Comparison of ENCODE assay signal across 8 cellular contexts in genomic region chr6:42781811-42782688, GRCh38. TPM values are rescaled to one million over a fixed set of nuclear protein-coding genes. Genes with fewer than 3 reads are reported as not detected.
DNase-seq lines count a peak whose midpoint lies in the region; ATAC-seq and TF ChIP-seq lines count a peak whose summit lies in the region.

Gene BICRAL (plus strand): TSS chr6:42782052. CDS start chr6:42822023, 39,971 bp downstream.

- H3F3A ChIP-seq in GM23338 (replicated peaks; ENCODE audit: low read depth) = 0 out of 2 replicates have a peak, but pooled peaks cover 4% of the 10 kb centered on the region

- H3K4me3 ChIP-seq in GM23338 = peak within 1 kb of the TSS; percentile 68

- no peaks in the 10 kb centered on the region for H3K36me3 ChIP-seq in GM23338 (ENCODE audit: insufficient read depth)

- peaks cover 39% of the 10 kb centered on the region for H3K79me2 ChIP-seq in GM23338 (replicated peaks; ENCODE audit: insufficient read depth)

- H3K4me1 Mint-ChIP-seq in GM23338 (peaks cover 22% of the 10 kb centered on the region), chondrocyte (ENCODE audit: low read depth) (peaks cover 16% of the 10 kb centered on the region)

- H3K27me3 ChIP-seq in GM23338 (ENCODE audit: insufficient read depth) = no peaks in the 10 kb centered on the region

- DNase-seq in ACHN (peak; percentile 72), GM23338 (ENCODE audit: low spot score) (peak; percentile 71), NCI-H460 (ENCODE audit: extremely low read depth, low read depth) (peak; percentile 39), chondrocyte (ENCODE audit: low spot score) (no peak), kidney tubule cell (ENCODE audit: low spot score) (peak; percentile 77)
- DNase-seq in activated CD4-positive, alpha-beta T cell treated with anti-CD3 and anti-CD28 coated beads for 4 hours = peak; percentile 70 to 75
- peak; percentile 80 for DNase-seq in stimulated activated CD4-positive, alpha-beta T cell treated with anti-CD3 and anti-CD28 coated beads, Interleukin-15, amount 100 ng/mL, for 24 hours

- H2AFZ ChIP-seq in GM23338 = no peak within 1 kb of the TSS

- H4K20me1 ChIP-seq in GM23338 (replicated peaks; ENCODE audit: insufficient read depth) = no peaks in the 10 kb centered on the region

- peaks cover 25% of the 10 kb centered on the region for H3K4me1 ChIP-seq in GM23338 (ENCODE audit: insufficient read depth)

- no peaks in the 10 kb centered on the region; the same call in 2 of the 3 replicates for H3K9me3 Mint-ChIP-seq in GM23338
- H3K9me3 Mint-ChIP-seq in chondrocyte (ENCODE audit: low read depth) = no peaks in the 10 kb centered on the region

- H3K27ac ChIP-seq in GM23338 (ENCODE audit: low read depth) = peak within 1 kb of the TSS; percentile 100

- TF ChIP-seq CTCF in GM23338 (conservative IDR thresholded peaks at IDR 0.05; ENCODE audit: low read depth in 2 of 2) (no peak), chondrocyte (IDR thresholded peaks at IDR 0.05) (no peak)

- no peaks in the 10 kb centered on the region for H3K9me2 ChIP-seq in GM23338 (ENCODE audit: insufficient read depth)

- peak within 1 kb of the TSS; percentile 81 for H3K4me3 Mint-ChIP-seq in GM23338
- H3K4me3 Mint-ChIP-seq in chondrocyte (ENCODE audit: unreplicated experiment) = peak within 1 kb of the TSS; percentile 89

- H3K27me3 Mint-ChIP-seq in GM23338 (ENCODE audit: insufficient read depth, low read depth, poor library complexity) = peaks cover 26% of the 10 kb centered on the region
- H3K27me3 Mint-ChIP-seq in chondrocyte (ENCODE audit: low read depth) = no peaks in the 10 kb centered on the region

- in situ Hi-C loops in ACHN (cut with HindIII; ENCODE audit: low pct_ligation_motif_present, low pct_unique_long_range_greater_than_20kb, low sequenced_read_pairs) = no loop called here

- ATAC-seq in GM23338 (peak; percentile 19), GM19395 (IDR thresholded peaks at IDR 0.05; ENCODE audit: unreplicated experiment) (no peak)

- peak within 1 kb of the TSS; percentile 70 for H3K4me2 ChIP-seq in GM23338

- H3K36me3 Mint-ChIP-seq in GM23338 (ENCODE audit: low read depth) (peaks cover 13% of the 10 kb centered on the region), chondrocyte (ENCODE audit: low read depth) (no peaks in the 10 kb centered on the region)

- H3K27ac Mint-ChIP-seq in GM23338 (peak within 1 kb of the TSS; percentile 98), chondrocyte (ENCODE audit: unreplicated experiment) (peak within 1 kb of the TSS; percentile 99)

TF ChIP-seq in GM23338, 12 proteins besides CTCF, POLR2A, EP300 and RAD21 (continues in another document):
- TF ChIP-seq, protein P1, sequence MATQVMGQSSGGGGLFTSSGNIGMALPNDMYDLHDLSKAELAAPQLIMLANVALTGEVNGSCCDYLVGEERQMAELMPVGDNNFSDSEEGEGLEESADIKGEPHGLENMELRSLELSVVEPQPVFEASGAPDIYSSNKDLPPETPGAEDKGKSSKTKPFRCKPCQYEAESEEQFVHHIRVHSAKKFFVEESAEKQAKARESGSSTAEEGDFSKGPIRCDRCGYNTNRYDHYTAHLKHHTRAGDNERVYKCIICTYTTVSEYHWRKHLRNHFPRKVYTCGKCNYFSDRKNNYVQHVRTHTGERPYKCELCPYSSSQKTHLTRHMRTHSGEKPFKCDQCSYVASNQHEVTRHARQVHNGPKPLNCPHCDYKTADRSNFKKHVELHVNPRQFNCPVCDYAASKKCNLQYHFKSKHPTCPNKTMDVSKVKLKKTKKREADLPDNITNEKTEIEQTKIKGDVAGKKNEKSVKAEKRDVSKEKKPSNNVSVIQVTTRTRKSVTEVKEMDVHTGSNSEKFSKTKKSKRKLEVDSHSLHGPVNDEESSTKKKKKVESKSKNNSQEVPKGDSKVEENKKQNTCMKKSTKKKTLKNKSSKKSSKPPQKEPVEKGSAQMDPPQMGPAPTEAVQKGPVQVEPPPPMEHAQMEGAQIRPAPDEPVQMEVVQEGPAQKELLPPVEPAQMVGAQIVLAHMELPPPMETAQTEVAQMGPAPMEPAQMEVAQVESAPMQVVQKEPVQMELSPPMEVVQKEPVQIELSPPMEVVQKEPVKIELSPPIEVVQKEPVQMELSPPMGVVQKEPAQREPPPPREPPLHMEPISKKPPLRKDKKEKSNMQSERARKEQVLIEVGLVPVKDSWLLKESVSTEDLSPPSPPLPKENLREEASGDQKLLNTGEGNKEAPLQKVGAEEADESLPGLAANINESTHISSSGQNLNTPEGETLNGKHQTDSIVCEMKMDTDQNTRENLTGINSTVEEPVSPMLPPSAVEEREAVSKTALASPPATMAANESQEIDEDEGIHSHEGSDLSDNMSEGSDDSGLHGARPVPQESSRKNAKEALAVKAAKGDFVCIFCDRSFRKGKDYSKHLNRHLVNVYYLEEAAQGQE (IDR thresholded peaks at IDR 0.05; ENCODE audit: unreplicated experiment) = no peak
- no peak for TF ChIP-seq ZNF114 (CRISPR knock-in tag; IDR thresholded peaks at IDR 0.05)
- TF ChIP-seq NANOG (IDR thresholded peaks at IDR 0.05; ENCODE audit: borderline replicate concordance) = no peak
- no peak for TF ChIP-seq JUNB (IDR thresholded peaks at IDR 0.05; ENCODE audit: unreplicated experiment)
- TF ChIP-seq EZH2 (IDR thresholded peaks at IDR 0.05; ENCODE audit: low read depth, unreplicated experiment) = no peak
- no peak for TF ChIP-seq ZNF331 (CRISPR knock-in tag; IDR thresholded peaks at IDR 0.05; ENCODE audit: low read depth)
- no peak for TF ChIP-seq CREB1 (CRISPR knock-in tag; IDR thresholded peaks at IDR 0.05; ENCODE audit: low read depth)
- TF ChIP-seq STAT1 (IDR thresholded peaks at IDR 0.05; ENCODE audit: unreplicated experiment) = no peak
- TF ChIP-seq ZNF462 (CRISPR knock-in tag; IDR thresholded peaks at IDR 0.05) = no peak

RNA-seq across cellular contexts. Expression of gene BICRAL, which starts in this region (rescaled TPM):
- 11.0 and 11.7 TPM in 2 replicates for total RNA-seq in GM23338 (2014; rRNA removed; shearing (Covaris generic))
- 3.4 and 3.6 TPM in 2 replicates for polyA plus RNA-seq in GM23338 (2016; fragmentation: Nextera tagmentation; extraction: Ambion mirVana)
- total RNA-seq in NCI-H460 (2014; rRNA removed; shearing (Covaris generic)) = 7.1 and 7.3 TPM in 2 replicates
- polyA plus RNA-seq in NCI-H460 (2014; cell fraction: nucleus; rRNA removed) = 1.0 and 2.2 TPM in 2 replicates
- total RNA-seq in chondrocyte = 9.2 to 10.8 TPM (median 9.7 TPM) in 3 replicates
